1 cellular context compared by ENCODE assay signal in the genomic region with DNA sequence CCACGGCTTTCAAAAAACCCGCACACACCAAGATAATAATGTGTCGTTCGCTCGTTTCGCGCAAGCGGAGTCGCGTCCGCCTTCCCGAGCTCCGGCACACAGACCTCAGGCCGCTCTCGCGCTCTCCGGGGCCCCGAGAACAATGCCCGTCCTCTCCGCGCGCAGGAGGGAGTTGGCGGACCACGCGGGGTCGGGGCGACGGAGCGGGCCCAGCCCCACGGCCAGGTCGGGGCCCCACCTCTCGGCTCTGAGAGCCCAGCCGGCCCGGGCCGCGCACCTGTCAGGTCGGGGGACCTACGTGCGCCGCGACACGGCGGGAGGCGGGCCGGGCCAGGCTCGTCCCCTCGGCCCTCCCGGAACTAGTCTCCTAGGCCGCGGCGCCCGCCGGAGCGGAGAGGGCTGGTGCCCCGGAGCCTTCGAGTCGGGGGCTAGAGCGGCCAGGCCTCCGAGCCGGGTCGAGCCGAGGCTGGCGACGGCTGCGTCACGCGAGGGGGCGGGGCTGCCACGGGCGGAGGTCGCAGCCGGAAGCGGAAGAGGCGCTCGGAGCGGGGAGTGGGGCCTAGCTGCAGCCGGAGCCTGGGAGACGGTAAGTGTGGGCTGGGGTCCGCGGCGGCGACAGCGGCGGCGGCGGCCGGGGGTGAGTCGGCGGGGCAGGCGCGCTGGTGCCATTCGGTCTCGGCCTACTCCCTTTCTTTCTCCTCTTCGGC.
TF ChIP-seq lines count a peak whose summit lies in the region.

Gene CLK3, plus strand, starts transcription at position 524 of the 707 bp plus-strand sequence. CDS start 3,361 bp downstream, outside the sequence.

TF ChIP-seq in H1, 55 proteins besides CTCF, POLR2A, EP300 and RAD21 (continued from another document):
- TF ChIP-seq RXRA (IDR thresholded peaks at IDR 0.05; ENCODE audit: insufficient read depth, low read depth, low read length) (no peak), HDAC2 (IDR thresholded peaks at IDR 0.05; ENCODE audit: borderline replicate concordance in 1 of 2, low read depth in 2 of 2, low read length in 2 of 2) (no peak), SRF (IDR thresholded peaks at IDR 0.05; ENCODE audit: low read depth, low read length) (no peak), ATF3 (IDR thresholded peaks at IDR 0.05; ENCODE audit: insufficient read depth, low read depth, low read length) (no peak), SP1 (IDR thresholded peaks at IDR 0.05; ENCODE audit: low read depth, low read length) (peak; percentile 59; the same call in 1 of the 2 replicates), CBX5 (IDR thresholded peaks at IDR 0.05; ENCODE audit: low read depth, low read length) (no peak), TAF7 (optimal IDR thresholded peaks at IDR 0.05; ENCODE audit: borderline replicate concordance, low read depth, low read length) (peak; percentile 81), EGR1 (IDR thresholded peaks at IDR 0.05; ENCODE audit: borderline replicate concordance, low read depth, low read length) (peak; percentile 90), FOSL1 (IDR thresholded peaks at IDR 0.05; ENCODE audit: insufficient read depth, low read depth, low read length) (no peak), CEBPB (IDR thresholded peaks at IDR 0.05; ENCODE audit: low read depth, low read length) (no peak), TBP (IDR thresholded peaks at IDR 0.05; ENCODE audit: low read depth, low read length) (peak; percentile 80), CHD7 (IDR thresholded peaks at IDR 0.05; ENCODE audit: insufficient replicate concordance, low read length) (no peak), CTBP2 (IDR thresholded peaks at IDR 0.05; ENCODE audit: borderline replicate concordance, insufficient read depth, insufficient read length, low read length) (no peak), NRF1 (IDR thresholded peaks at IDR 0.05; ENCODE audit: low read depth, low read length) (no peak), YY1 (IDR thresholded peaks at IDR 0.05; ENCODE audit: low read depth, low read length) (0 out of 2 replicates have a peak, but pooled peaks have one; percentile 49), HDAC6 (IDR thresholded peaks at IDR 0.05; ENCODE audit: low read depth, low read length) (no peak), ASH2L (IDR thresholded peaks at IDR 0.05; ENCODE audit: low read length) (peak; percentile 87), TAF1 (IDR thresholded peaks at IDR 0.05; ENCODE audit: low read depth, low read length) (peak; percentile 87), CREB1 (IDR thresholded peaks at IDR 0.05) (peak; percentile 96), SUZ12 (IDR thresholded peaks at IDR 0.05; ENCODE audit: low read length) (no peak), SP4 (IDR thresholded peaks at IDR 0.05; ENCODE audit: low read length) (no peak; the same call in 1 of the 2 replicates), BACH1 (IDR thresholded peaks at IDR 0.05; ENCODE audit: low read length) (no peak), PHF8 (conservative IDR thresholded peaks at IDR 0.05; ENCODE audit: low read depth, low read length) (peak; percentile 92), SAP30 (IDR thresholded peaks at IDR 0.05; ENCODE audit: insufficient read depth, insufficient replicate concordance, low read length) (no peak), EZH2 (IDR thresholded peaks at IDR 0.05; ENCODE audit: low read depth, low read length, severe bottlenecking) (no peak), BRCA1 (IDR thresholded peaks at IDR 0.05; ENCODE audit: low read depth, low read length) (no peak; the same call in 1 of the 2 replicates), POLR2AphosphoS5 (IDR thresholded peaks at IDR 0.05; ENCODE audit: low read depth, low read length) (peak; percentile 71), CBX8 (IDR thresholded peaks at IDR 0.05; ENCODE audit: borderline replicate concordance, low read depth, low read length) (no peak), RBBP5 (IDR thresholded peaks at IDR 0.05; ENCODE audit: borderline replicate concordance, low read depth, low read length) (peak; percentile 82; the same call in 1 of the 2 replicates), RNF2 (IDR thresholded peaks at IDR 0.05; ENCODE audit: borderline replicate concordance, low read depth, low read length, missing control alignments, poor library complexity, severe bottlenecking) (no peak), GTF2F1 (IDR thresholded peaks at IDR 0.05; ENCODE audit: borderline replicate concordance, low read depth, low read length) (no peak), GABPA (IDR thresholded peaks at IDR 0.05; ENCODE audit: borderline replicate concordance, insufficient read depth, low read length) (peak; percentile 91), JUN (IDR thresholded peaks at IDR 0.05; ENCODE audit: low read depth, low read length) (no peak), SIRT6 (IDR thresholded peaks at IDR 0.05; ENCODE audit: low read length) (no peak), CHD1 (IDR thresholded peaks at IDR 0.05; ENCODE audit: low read depth, low read length) (no peak), POU5F1 (IDR thresholded peaks at IDR 0.05; ENCODE audit: low read depth, low read length) (no peak), RFX5 (IDR thresholded peaks at IDR 0.05; ENCODE audit: borderline replicate concordance, low read depth, low read length) (no peak), JUND (IDR thresholded peaks at IDR 0.05; ENCODE audit: low read length) (peak; percentile 55; the same call in 1 of the 2 replicates), CHD2 (IDR thresholded peaks at IDR 0.05; ENCODE audit: low read length) (no peak; the same call in 1 of the 2 replicates), BCL11A (IDR thresholded peaks at IDR 0.05; ENCODE audit: low read depth in 2 of 2, low read length in 2 of 2) (no peak), SIN3A (conservative IDR thresholded peaks at IDR 0.05 in 1 of 2, IDR thresholded peaks at IDR 0.05 in 1 of 2; ENCODE audit: low read depth in 1 of 2, low read length in 2 of 2) (peak; percentile 71 to 83; a peak in 3 of 4 replicates), SIX5 (IDR thresholded peaks at IDR 0.05; ENCODE audit: low read depth, low read length) (peak; percentile 18; the same call in 1 of the 2 replicates), ZNF274 (IDR thresholded peaks at IDR 0.05; ENCODE audit: borderline replicate concordance, extremely low read depth, low read length) (no peak), KDM1A (IDR thresholded peaks at IDR 0.05; ENCODE audit: borderline replicate concordance, low read length) (no peak), NANOG (IDR thresholded peaks at IDR 0.05; ENCODE audit: insufficient read depth, low read depth, low read length, poor library complexity, severe bottlenecking) (no peak), MAFK (IDR thresholded peaks at IDR 0.05; ENCODE audit: low read depth, low read length) (no peak), KDM4A (IDR thresholded peaks at IDR 0.05; ENCODE audit: low read depth, low read length, severe bottlenecking) (peak; percentile 20), SP2 (IDR thresholded peaks at IDR 0.05; ENCODE audit: low read length) (peak; percentile 86), USF2 (IDR thresholded peaks at IDR 0.05; ENCODE audit: low read length) (no peak), TCF12 (IDR thresholded peaks at IDR 0.05; ENCODE audit: low read depth, low read length) (0 out of 2 replicates have a peak, but pooled peaks have one; percentile 31), KDM5A (IDR thresholded peaks at IDR 0.05; ENCODE audit: low read length) (no peak; the same call in 1 of the 2 replicates)
- TF ChIP-seq, protein P1, sequence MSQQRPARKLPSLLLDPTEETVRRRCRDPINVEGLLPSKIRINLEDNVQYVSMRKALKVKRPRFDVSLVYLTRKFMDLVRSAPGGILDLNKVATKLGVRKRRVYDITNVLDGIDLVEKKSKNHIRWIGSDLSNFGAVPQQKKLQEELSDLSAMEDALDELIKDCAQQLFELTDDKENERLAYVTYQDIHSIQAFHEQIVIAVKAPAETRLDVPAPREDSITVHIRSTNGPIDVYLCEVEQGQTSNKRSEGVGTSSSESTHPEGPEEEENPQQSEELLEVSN (IDR thresholded peaks at IDR 0.05): peak; percentile 51; the same call in 1 of the 2 replicates
- TF ChIP-seq, protein P2, sequence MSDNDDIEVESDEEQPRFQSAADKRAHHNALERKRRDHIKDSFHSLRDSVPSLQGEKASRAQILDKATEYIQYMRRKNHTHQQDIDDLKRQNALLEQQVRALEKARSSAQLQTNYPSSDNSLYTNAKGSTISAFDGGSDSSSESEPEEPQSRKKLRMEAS (IDR thresholded peaks at IDR 0.05): peak; percentile 63; the same call in 1 of the 2 replicates
- TF ChIP-seq, protein P3, sequence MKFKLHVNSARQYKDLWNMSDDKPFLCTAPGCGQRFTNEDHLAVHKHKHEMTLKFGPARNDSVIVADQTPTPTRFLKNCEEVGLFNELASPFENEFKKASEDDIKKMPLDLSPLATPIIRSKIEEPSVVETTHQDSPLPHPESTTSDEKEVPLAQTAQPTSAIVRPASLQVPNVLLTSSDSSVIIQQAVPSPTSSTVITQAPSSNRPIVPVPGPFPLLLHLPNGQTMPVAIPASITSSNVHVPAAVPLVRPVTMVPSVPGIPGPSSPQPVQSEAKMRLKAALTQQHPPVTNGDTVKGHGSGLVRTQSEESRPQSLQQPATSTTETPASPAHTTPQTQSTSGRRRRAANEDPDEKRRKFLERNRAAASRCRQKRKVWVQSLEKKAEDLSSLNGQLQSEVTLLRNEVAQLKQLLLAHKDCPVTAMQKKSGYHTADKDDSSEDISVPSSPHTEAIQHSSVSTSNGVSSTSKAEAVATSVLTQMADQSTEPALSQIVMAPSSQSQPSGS (IDR thresholded peaks at IDR 0.05; ENCODE audit: low read length): no peak
